22 cellular contexts compared by ENCODE assay signal in the genomic region with DNA sequence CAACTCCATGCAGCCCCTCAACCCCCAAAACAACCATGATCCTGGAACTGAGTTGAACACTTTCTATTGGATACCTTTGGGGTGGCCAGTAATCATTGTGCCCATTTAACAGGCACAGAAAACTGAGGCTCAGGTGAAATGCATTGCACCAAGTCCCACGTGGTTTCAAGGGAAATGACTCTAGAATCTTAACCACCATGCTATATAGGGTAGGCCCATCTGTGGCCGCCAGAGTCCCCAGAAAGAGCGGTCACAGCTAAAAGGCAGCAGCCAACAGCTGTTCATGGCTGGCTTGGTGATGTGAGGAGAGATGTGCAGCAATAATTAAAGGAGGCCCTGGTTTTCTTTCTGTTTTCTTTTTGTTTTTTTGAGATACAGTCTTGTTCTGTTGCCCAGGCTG. TPM values are rescaled to one million over a fixed set of nuclear protein-coding genes. Genes with fewer than 3 reads are reported as not detected.
DNase-seq lines count a peak whose midpoint lies in the region; ATAC-seq, FAIRE-seq and TF ChIP-seq lines count a peak whose summit lies in the region.
"Had no signal": no experiment of that assay in that cellular context is flagged by ENCODE, and none has a peak within 500 bp of the region (broad histone marks: within the 10 kb centered on the region; RNA-seq: fewer than 3 reads in every experiment).

No MANE protein-coding gene starts in this region.

- no peak overlapping the region for H3K14ac ChIP-seq in mesenchymal stem cell (ENCODE audit: low read length in 2 of 2)

- H2AFZ ChIP-seq in HepG2 (ENCODE audit: low read length) (no peak overlapping the region), mesenchymal stem cell (ENCODE audit: low read depth, low read length) (no peak overlapping the region)
- H2AFZ ChIP-seq: PC-9 had no signal

- in situ Hi-C loops in HepG2 (cut with HindIII; ENCODE audit: extremely low pct_ligation_motif_present, low pct_unique_long_range_greater_than_20kb): no loop called here

- H3K9ac ChIP-seq in HepG2 (ENCODE audit: insufficient read depth, low read depth, low read length) (no peak overlapping the region), mesenchymal stem cell (ENCODE audit: low read length) (no peak overlapping the region)
- H3K9ac ChIP-seq: BLaER1 treated with 17β-estradiol and CSF1 and Interleukin-3, amounts not matched to agents 10 nM and 100 nM had no signal

- H4K8ac ChIP-seq in mesenchymal stem cell (ENCODE audit: low read length): no peak overlapping the region

- intact Hi-C loops in HepG2 (cut with micrococcal nuclease; ENCODE audit: unreplicated experiment) (no loop called here), right lobe of liver (cut with DNase I) (no loop called here), vagina (cut with DNase I) (no loop called here), head of caudate nucleus (cut with DNase I) (no loop called here)

- no peak overlapping the region for H2BK15ac ChIP-seq in mesenchymal stem cell (ENCODE audit: low read depth, poor library complexity, severe bottlenecking)

- H3K27ac ChIP-seq in HepG2 (ENCODE audit: extremely low read length, insufficient read depth, low read length) (no peak overlapping the region), right lobe of liver (no peak overlapping the region), mesenchymal stem cell (ENCODE audit: low read length, poor library complexity, severe bottlenecking) (no peak overlapping the region), vagina (peak overlapping the region; percentile 94)
- H3K27ac ChIP-seq: BLaER1 treated with 17β-estradiol and CSF1 and Interleukin-3, amounts not matched to agents 10 nM and 100 nM; PC-9; SJSA1; upper lobe of left lung had no signal

- no peak overlapping the region for H4K91ac ChIP-seq in mesenchymal stem cell (ENCODE audit: low read length)

- no peak overlapping the region for H2BK12ac ChIP-seq in mesenchymal stem cell (ENCODE audit: low read length in 2 of 2)

- H2BK5ac ChIP-seq in mesenchymal stem cell (ENCODE audit: low read depth, low read length, poor library complexity, severe bottlenecking): no peak overlapping the region

- no peak overlapping the region for H3K23ac ChIP-seq in mesenchymal stem cell (ENCODE audit: low read length in 2 of 2)

- BruUV-seq in HepG2 (replicated peaks; lab: Mats Ljungman, UMichigan): no TSS peak

- no peak overlapping the region for H2BK120ac ChIP-seq in mesenchymal stem cell (ENCODE audit: low read depth, low read length)

- no peaks in the 10 kb centered on the region for H3K79me2 ChIP-seq in HepG2 (ENCODE audit: insufficient read depth, low read length)

- H3K18ac ChIP-seq in mesenchymal stem cell (ENCODE audit: low read depth in 1 of 2, low read length in 2 of 2): no peak overlapping the region

- H3K36me3 ChIP-seq in HepG2 (replicated peaks in 1 of 2; ENCODE audit: control insufficient read depth in 1 of 2, insufficient read depth in 2 of 2, low read length in 2 of 2) (no peaks in the 10 kb centered on the region), right lobe of liver (no peaks in the 10 kb centered on the region), mesenchymal stem cell (ENCODE audit: control insufficient read depth in 1 of 2, insufficient read depth in 2 of 2, low read depth in 1 of 2, low read length in 2 of 2) (no peaks in the 10 kb centered on the region), vagina (no peaks in the 10 kb centered on the region)
- H3K36me3 ChIP-seq: BLaER1 treated with 17β-estradiol and CSF1 and Interleukin-3, amounts not matched to agents 10 nM and 100 nM; gastrocnemius medialis; SJSA1; upper lobe of left lung had no signal

- H3K27me3 ChIP-seq in HepG2 (ENCODE audit: control insufficient read depth in 1 of 2, insufficient read depth in 2 of 2, low read length in 2 of 2): peaks cover 0 to 4% of the 10 kb centered on the region in 2 experiments; a peak in 1 of 5 replicates
- peaks cover 0 to 9% of the 10 kb centered on the region in 2 donors for H3K27me3 ChIP-seq in right lobe of liver
- H3K27me3 ChIP-seq in mesenchymal stem cell (ENCODE audit: control insufficient read depth in 1 of 2, insufficient read depth in 1 of 2, low read length in 2 of 2): peaks cover 0 to 10% of the 10 kb centered on the region in 2 experiments
- H3K27me3 ChIP-seq in vagina: no peaks in the 10 kb centered on the region
- H3K27me3 ChIP-seq: SJSA1 had no signal

- H3K79me1 ChIP-seq in mesenchymal stem cell (replicated peaks; ENCODE audit: low read length, poor library complexity, severe bottlenecking): peaks cover 4% of the 10 kb centered on the region

- H3K4ac ChIP-seq in mesenchymal stem cell (ENCODE audit: low read depth in 1 of 2, low read length in 2 of 2): no peak overlapping the region

- H3K4me1 ChIP-seq in HepG2 (ENCODE audit: insufficient read depth, low read length) (peaks cover 18% of the 10 kb centered on the region), right lobe of liver (no peaks in the 10 kb centered on the region), mesenchymal stem cell (ENCODE audit: control insufficient read depth, insufficient read depth, low read depth, low read length) (peaks cover 33% of the 10 kb centered on the region), vagina (peaks cover 28% of the 10 kb centered on the region)
- H3K4me1 ChIP-seq: gastrocnemius medialis had no signal

- no peak overlapping the region for H3K4me2 ChIP-seq in HepG2 (ENCODE audit: low read depth, low read length)
- no peak overlapping the region for H3K4me2 ChIP-seq in mesenchymal stem cell (ENCODE audit: low read length, poor library complexity, severe bottlenecking)
- H3K4me2 ChIP-seq: BLaER1 treated with 17β-estradiol and CSF1 and Interleukin-3, amounts not matched to agents 10 nM and 100 nM; PC-9 had no signal

- TF ChIP-seq EP300 in HepG2 (IDR thresholded peaks at IDR 0.05; ENCODE audit: low read depth in 2 of 2, low read length in 2 of 2) (no peak), HepG2 (CRISPR knock-in tag; IDR thresholded peaks at IDR 0.05; ENCODE audit: borderline replicate concordance) (no peak)

- H4K20me1 ChIP-seq in HepG2 (ENCODE audit: insufficient read depth, low read length): no peaks in the 10 kb centered on the region
- H4K20me1 ChIP-seq: BLaER1 treated with 17β-estradiol and CSF1 and Interleukin-3, amounts not matched to agents 10 nM and 100 nM had no signal

- DNase-seq in HepG2 (ENCODE audit: low spot score) (no peak), right lobe of liver (no peak), mesenchymal stem cell (no peak), vagina (ENCODE audit: extremely low spot score in 2 of 2) (no peak), head of caudate nucleus (no peak)
- DNase-seq: activated B cell treated with CpG ODN at 0.5 μM for 24 hours; activated CD8-positive, alpha-beta memory T cell treated with anti-CD3 and anti-CD28 coated beads for 24 hours; activated naive CD8-positive, alpha-beta T cell treated with anti-CD3 and anti-CD28 coated beads, Interleukin-2, amount 10 ng/mL, durations not matched to agents 7 days and 5 days; dermis blood vessel endothelial cell; gastrocnemius medialis; NCI-H1417; NCI-H748 treated with DMSO at 0.1 percent for 48 hours; PC-9; stimulated activated CD4-positive, alpha-beta T cell treated with anti-CD3 and anti-CD28 coated beads, Interleukin-15, amount 100 ng/mL, for 24 hours had no signal

- 51% methylated on average over 3 of the region's 3 CpGs for WGBS in HepG2 (ENCODE audit: low lambda C conversion rate)
- WGBS in right lobe of liver (ENCODE audit: insufficient coverage, low coverage, low lambda C conversion rate, missing lambda C conversion rate): 100% methylated on average over 2 of the region's 3 CpGs
- WGBS in mesenchymal stem cell: 93% methylated on average over 3 of the region's 3 CpGs

- no peak for FAIRE-seq in HepG2 (lab: Jason Lieb, UNC)
- FAIRE-seq: G401.6 had no signal

- H3K4me3 ChIP-seq in HepG2 (replicated peaks in 1 of 3; ENCODE audit: insufficient read depth in 1 of 3, low read depth in 2 of 3, low read length in 3 of 3) (no peak overlapping the region), right lobe of liver (no peak overlapping the region), mesenchymal stem cell (ENCODE audit: insufficient read depth in 1 of 2, low read depth in 1 of 2, low read length in 2 of 2) (no peak overlapping the region), vagina (peak overlapping the region; percentile 43 to 56)
- H3K4me3 ChIP-seq: BLaER1 treated with 17β-estradiol and CSF1 and Interleukin-3, amounts not matched to agents 10 nM and 100 nM; gastrocnemius medialis; PC-9; SJSA1 had no signal

- H3K9me3 ChIP-seq in HepG2 (ENCODE audit: low read length) (no peaks in the 10 kb centered on the region), right lobe of liver (no peaks in the 10 kb centered on the region), mesenchymal stem cell (ENCODE audit: control insufficient read depth, low read length) (no peaks in the 10 kb centered on the region), vagina (no peaks in the 10 kb centered on the region)
- H3K9me3 ChIP-seq: BLaER1 treated with 17β-estradiol and CSF1 and Interleukin-3, amounts not matched to agents 10 nM and 100 nM; gastrocnemius medialis; SJSA1; upper lobe of left lung had no signal

- no peak for TF ChIP-seq RAD21 in HepG2 (CRISPR knock-in tag; IDR thresholded peaks at IDR 0.05)

- TF ChIP-seq CTCF in HepG2 (CRISPR knock-in tag; IDR thresholded peaks at IDR 0.05): no peak
- TF ChIP-seq CTCF in right lobe of liver (IDR thresholded peaks at IDR 0.05): no peak
- TF ChIP-seq CTCF in vagina (IDR thresholded peaks at IDR 0.05): no peak

- CTCF ChIA-PET in HepG2 (lab: Yijun Ruan, JAX; ENCODE audit: low intra/inter-chr PET ratio, low total read pairs): no interaction called here

- TF ChIP-seq POLR2A in HepG2 (IDR thresholded peaks at IDR 0.05; ENCODE audit: insufficient read depth in 1 of 2, low read depth in 2 of 2, low read length in 2 of 2) (no peak), right lobe of liver (IDR thresholded peaks at IDR 0.05) (no peak), vagina (IDR thresholded peaks at IDR 0.05) (no peak)

- ATAC-seq in HepG2 (no peak), right lobe of liver (no peak), SK-N-SH treated with all-trans-retinoic acid at 6 μM for 48 hours (no peak)
- ATAC-seq: gastrocnemius medialis; stimulated activated effector memory CD8-positive, alpha-beta T cell treated with anti-CD3 and anti-CD28 coated beads, Interleukin-12 subunit alpha, Interleukin-12 subunit beta, amount 100 ng/mL, for 72 hours had no signal

- peak overlapping the region; percentile 9 for H2AK5ac ChIP-seq in mesenchymal stem cell (ENCODE audit: low read length, severe bottlenecking)

- POLR2A ChIA-PET in HepG2 (lab: Yijun Ruan, JAX): no interaction called here

RNA-seq across cellular contexts. Expression of gene CNN1, which starts 2.6 kb away (rescaled TPM):
- total RNA-seq in HepG2 (2016; rRNA removed; fragmentation: Illumina TruSeq; extraction: Trizol) (0.55 and 1.1 TPM in 2 replicates), right lobe of liver (1 to 10 TPM in 4 of 6 experiments, under 1 TPM in 2; 0.71 to 8.5 (median 1.0) TPM), vagina (276 TPM)
- 1.2 and 1.6 TPM in 2 replicates for total RNA-seq in HepG2 (2016; cell fraction: cytosol; rRNA removed; fragmentation: Illumina TruSeq; extraction: Trizol; ENCODE audit: low read depth)
- 0.58 and 0.74 TPM in 2 replicates for total RNA-seq in HepG2 (2016; cell fraction: insoluble cytoplasmic fraction; rRNA removed; fragmentation: Illumina TruSeq; extraction: Trizol)
- total RNA-seq in HepG2 (2016; cell fraction: membrane; rRNA removed; fragmentation: Illumina TruSeq; extraction: Trizol): 0.99 and 1.0 TPM in 2 replicates
- total RNA-seq in HepG2 (2016; cell fraction: nucleus; rRNA removed; fragmentation: Illumina TruSeq; extraction: Trizol): 0.43 TPM in 1 of 2 replicates, not detected in the other
- polyA plus RNA-seq in HepG2 (2011; rRNA removed): 0.39 and 0.70 TPM in 2 replicates
- 0.28 and 0.50 TPM in 2 replicates for polyA plus RNA-seq in HepG2 (2011; cell fraction: cytosol; rRNA removed)
- 0.33 and 0.40 TPM in 2 replicates for polyA plus RNA-seq in HepG2 (2011; cell fraction: nucleus; rRNA removed)
- 0.40 and 0.45 TPM in 2 replicates for polyA plus RNA-seq in HepG2 (2012)
- polyA plus RNA-seq in HepG2 (2016; cell fraction: cytosol; fragmentation: Illumina TruSeq; extraction: Trizol; ENCODE audit: low read depth): 1.5 TPM in 2 replicates
- polyA plus RNA-seq in HepG2 (2016; cell fraction: insoluble cytoplasmic fraction; fragmentation: Illumina TruSeq; extraction: Trizol; ENCODE audit: low read depth): 1.2 TPM in 2 replicates
- polyA plus RNA-seq in HepG2 (2016; cell fraction: membrane; fragmentation: Illumina TruSeq; extraction: Trizol; ENCODE audit: low read depth): 1.2 and 1.4 TPM in 2 replicates
- 0.37 and 0.87 TPM in 2 replicates for polyA plus RNA-seq in HepG2 (2016; cell fraction: nucleus; fragmentation: Illumina TruSeq; extraction: Trizol; ENCODE audit: insufficient read depth, low read depth)
- 1.6 TPM in 1 of 2 replicates, not detected in the other for polyA minus RNA-seq in HepG2 (2011; rRNA and poly(A)+ RNA removed; ENCODE audit: low replicate concordance)
- polyA minus RNA-seq in HepG2 (2011; cell fraction: cytosol; rRNA and poly(A)+ RNA removed): not detected in 2 replicates
- polyA minus RNA-seq in HepG2 (2011; cell fraction: nucleus; rRNA and poly(A)+ RNA removed): not detected in 2 replicates
- 25.1 TPM for polyA plus RNA-seq in mesenchymal stem cell (2013, experiment 1 of 2)
- 26.5 TPM for polyA plus RNA-seq in mesenchymal stem cell (2013, experiment 2 of 2)
- total RNA-seq: activated B cell treated with CpG ODN at 0.5 μM for 24 hours; activated naive CD8-positive, alpha-beta T cell treated with anti-CD3 and anti-CD28 coated beads, Interleukin-2, amount 10 ng/mL, durations not matched to agents 7 days and 5 days; activated T-helper 1 cell treated with anti-CD3 and anti-CD28 coated beads, Interleukin-12 subunit alpha, Interleukin-12 subunit beta, Interleukin-2, Interleukin-4 antibody, amounts not matched to agents 30 ng/mL and 10 ng/mL and 1 ng/mL, durations not matched to agents 14 hours and 24 hours and 36 hours had no signal

RNA-seq across cellular contexts. Expression of gene ECSIT, which starts 12.3 kb away (rescaled TPM):
- 32.2 and 36.4 TPM in 2 replicates for total RNA-seq in HepG2 (2016; rRNA removed; fragmentation: Illumina TruSeq; extraction: Trizol)
- total RNA-seq in HepG2 (2016; cell fraction: cytosol; rRNA removed; fragmentation: Illumina TruSeq; extraction: Trizol; ENCODE audit: low read depth): 34.9 and 42.8 TPM in 2 replicates
- 29.2 and 39.1 TPM in 2 replicates for total RNA-seq in HepG2 (2016; cell fraction: insoluble cytoplasmic fraction; rRNA removed; fragmentation: Illumina TruSeq; extraction: Trizol)
- 47.6 and 47.9 TPM in 2 replicates for total RNA-seq in HepG2 (2016; cell fraction: membrane; rRNA removed; fragmentation: Illumina TruSeq; extraction: Trizol)
- total RNA-seq in HepG2 (2016; cell fraction: nucleus; rRNA removed; fragmentation: Illumina TruSeq; extraction: Trizol): 18.6 and 23.5 TPM in 2 replicates
- 55.4 and 62.3 TPM in 2 replicates for polyA plus RNA-seq in HepG2 (2011; rRNA removed)
- polyA plus RNA-seq in HepG2 (2011; cell fraction: cytosol; rRNA removed): 50.1 and 76.7 TPM in 2 replicates
- polyA plus RNA-seq in HepG2 (2011; cell fraction: nucleus; rRNA removed): 54.8 and 72.2 TPM in 2 replicates
- 23.3 and 36.3 TPM in 2 replicates for polyA plus RNA-seq in HepG2 (2012)
- 31.3 and 34.7 TPM in 2 replicates for polyA plus RNA-seq in HepG2 (2016; cell fraction: cytosol; fragmentation: Illumina TruSeq; extraction: Trizol; ENCODE audit: low read depth)
- 32.2 and 38.2 TPM in 2 replicates for polyA plus RNA-seq in HepG2 (2016; cell fraction: insoluble cytoplasmic fraction; fragmentation: Illumina TruSeq; extraction: Trizol; ENCODE audit: low read depth)
- 46.4 and 49.9 TPM in 2 replicates for polyA plus RNA-seq in HepG2 (2016; cell fraction: membrane; fragmentation: Illumina TruSeq; extraction: Trizol; ENCODE audit: low read depth)
- 50.2 and 54.3 TPM in 2 replicates for polyA plus RNA-seq in HepG2 (2016; cell fraction: nucleus; fragmentation: Illumina TruSeq; extraction: Trizol; ENCODE audit: insufficient read depth, low read depth)
- 105 and 125 TPM in 2 replicates for polyA minus RNA-seq in HepG2 (2011; rRNA and poly(A)+ RNA removed; ENCODE audit: low replicate concordance)
- polyA minus RNA-seq in HepG2 (2011; cell fraction: cytosol; rRNA and poly(A)+ RNA removed): 32.7 and 34.2 TPM in 2 replicates
- polyA minus RNA-seq in HepG2 (2011; cell fraction: nucleus; rRNA and poly(A)+ RNA removed): 9.3 and 10.2 TPM in 2 replicates
- 10 to 100 TPM; 25.0 to 45.5 (median 37.7) TPM for total RNA-seq in right lobe of liver
- polyA plus RNA-seq in mesenchymal stem cell (2013, experiment 1 of 2): 18.8 TPM
- polyA plus RNA-seq in mesenchymal stem cell (2013, experiment 2 of 2): 18.9 TPM
- total RNA-seq in vagina: 49.6 TPM

RNA-seq across cellular contexts. Expression of gene ELOF1, which starts 17.8 kb away (rescaled TPM):
- total RNA-seq in HepG2 (2016; rRNA removed; fragmentation: Illumina TruSeq; extraction: Trizol) (43.2 and 47.2 TPM in 2 replicates), right lobe of liver (10 to 100 TPM; 21.9 to 33.5 (median 24.9) TPM), vagina (28.0 TPM)
- 22.1 and 24.0 TPM in 2 replicates for total RNA-seq in HepG2 (2016; cell fraction: cytosol; rRNA removed; fragmentation: Illumina TruSeq; extraction: Trizol; ENCODE audit: low read depth)
- total RNA-seq in HepG2 (2016; cell fraction: insoluble cytoplasmic fraction; rRNA removed; fragmentation: Illumina TruSeq; extraction: Trizol): 43.9 and 45.2 TPM in 2 replicates
- total RNA-seq in HepG2 (2016; cell fraction: membrane; rRNA removed; fragmentation: Illumina TruSeq; extraction: Trizol): 43.6 and 46.0 TPM in 2 replicates
- 13.8 and 15.5 TPM in 2 replicates for total RNA-seq in HepG2 (2016; cell fraction: nucleus; rRNA removed; fragmentation: Illumina TruSeq; extraction: Trizol)
- 14.5 TPM in 2 replicates for polyA plus RNA-seq in HepG2 (2011; rRNA removed)
- 18.3 and 25.5 TPM in 2 replicates for polyA plus RNA-seq in HepG2 (2011; cell fraction: cytosol; rRNA removed)
- 37.4 and 37.6 TPM in 2 replicates for polyA plus RNA-seq in HepG2 (2011; cell fraction: nucleus; rRNA removed)
- 24.5 and 41.2 TPM in 2 replicates for polyA plus RNA-seq in HepG2 (2012)
- 29.9 and 33.8 TPM in 2 replicates for polyA plus RNA-seq in HepG2 (2016; cell fraction: cytosol; fragmentation: Illumina TruSeq; extraction: Trizol; ENCODE audit: low read depth)
- 75.7 and 79.7 TPM in 2 replicates for polyA plus RNA-seq in HepG2 (2016; cell fraction: insoluble cytoplasmic fraction; fragmentation: Illumina TruSeq; extraction: Trizol; ENCODE audit: low read depth)
- polyA plus RNA-seq in HepG2 (2016; cell fraction: membrane; fragmentation: Illumina TruSeq; extraction: Trizol; ENCODE audit: low read depth): 64.0 and 65.9 TPM in 2 replicates
- 40.0 and 46.3 TPM in 2 replicates for polyA plus RNA-seq in HepG2 (2016; cell fraction: nucleus; fragmentation: Illumina TruSeq; extraction: Trizol; ENCODE audit: insufficient read depth, low read depth)
- 15.4 and 55.8 TPM in 2 replicates for polyA minus RNA-seq in HepG2 (2011; rRNA and poly(A)+ RNA removed; ENCODE audit: low replicate concordance)
- polyA minus RNA-seq in HepG2 (2011; cell fraction: cytosol; rRNA and poly(A)+ RNA removed): 7.6 and 7.7 TPM in 2 replicates
- polyA minus RNA-seq in HepG2 (2011; cell fraction: nucleus; rRNA and poly(A)+ RNA removed): 9.4 and 10.4 TPM in 2 replicates
- 70.5 TPM for polyA plus RNA-seq in mesenchymal stem cell (2013, experiment 1 of 2)
- polyA plus RNA-seq in mesenchymal stem cell (2013, experiment 2 of 2): 70.0 TPM

RNA-seq across cellular contexts. Expression of gene ZNF653, which starts 35.6 kb away (rescaled TPM):
- 1.2 and 4.7 TPM in 2 replicates for total RNA-seq in HepG2 (2016; rRNA removed; fragmentation: Illumina TruSeq; extraction: Trizol)
- 1.0 and 1.5 TPM in 2 replicates for total RNA-seq in HepG2 (2016; cell fraction: cytosol; rRNA removed; fragmentation: Illumina TruSeq; extraction: Trizol; ENCODE audit: low read depth)
- total RNA-seq in HepG2 (2016; cell fraction: insoluble cytoplasmic fraction; rRNA removed; fragmentation: Illumina TruSeq; extraction: Trizol): 1.2 and 3.2 TPM in 2 replicates
- 1.8 and 2.2 TPM in 2 replicates for total RNA-seq in HepG2 (2016; cell fraction: membrane; rRNA removed; fragmentation: Illumina TruSeq; extraction: Trizol)
- 2.9 and 3.8 TPM in 2 replicates for total RNA-seq in HepG2 (2016; cell fraction: nucleus; rRNA removed; fragmentation: Illumina TruSeq; extraction: Trizol)
- polyA plus RNA-seq in HepG2 (2011; rRNA removed): 6.6 and 7.1 TPM in 2 replicates
- 7.1 and 10.4 TPM in 2 replicates for polyA plus RNA-seq in HepG2 (2011; cell fraction: cytosol; rRNA removed)
- 18.3 and 30.3 TPM in 2 replicates for polyA plus RNA-seq in HepG2 (2011; cell fraction: nucleus; rRNA removed)
- 3.6 and 4.5 TPM in 2 replicates for polyA plus RNA-seq in HepG2 (2012)
- 0.57 and 1.6 TPM in 2 replicates for polyA plus RNA-seq in HepG2 (2016; cell fraction: cytosol; fragmentation: Illumina TruSeq; extraction: Trizol; ENCODE audit: low read depth)
- 1.9 and 2.7 TPM in 2 replicates for polyA plus RNA-seq in HepG2 (2016; cell fraction: insoluble cytoplasmic fraction; fragmentation: Illumina TruSeq; extraction: Trizol; ENCODE audit: low read depth)
- 1.3 and 1.8 TPM in 2 replicates for polyA plus RNA-seq in HepG2 (2016; cell fraction: membrane; fragmentation: Illumina TruSeq; extraction: Trizol; ENCODE audit: low read depth)
- polyA plus RNA-seq in HepG2 (2016; cell fraction: nucleus; fragmentation: Illumina TruSeq; extraction: Trizol; ENCODE audit: insufficient read depth, low read depth): 5.8 and 5.9 TPM in 2 replicates
- 5.9 and 8.5 TPM in 2 replicates for polyA minus RNA-seq in HepG2 (2011; rRNA and poly(A)+ RNA removed; ENCODE audit: low replicate concordance)
- polyA minus RNA-seq in HepG2 (2011; cell fraction: cytosol; rRNA and poly(A)+ RNA removed): 2.1 and 3.0 TPM in 2 replicates
- 11.2 and 12.4 TPM in 2 replicates for polyA minus RNA-seq in HepG2 (2011; cell fraction: nucleus; rRNA and poly(A)+ RNA removed)
- 1 to 10 TPM; 2.7 to 7.0 (median 3.9) TPM for total RNA-seq in right lobe of liver
- 5.0 TPM for polyA plus RNA-seq in mesenchymal stem cell (2013, experiment 1 of 2)
- 4.1 TPM for polyA plus RNA-seq in mesenchymal stem cell (2013, experiment 2 of 2)
- total RNA-seq in vagina: 12.5 TPM

RNA-seq across cellular contexts. Expression of gene ACP5, which starts 36.2 kb away (rescaled TPM):
- 0.94 and 1.3 TPM in 2 replicates for total RNA-seq in HepG2 (2016; rRNA removed; fragmentation: Illumina TruSeq; extraction: Trizol)
- 0.26 and 0.30 TPM in 2 replicates for total RNA-seq in HepG2 (2016; cell fraction: cytosol; rRNA removed; fragmentation: Illumina TruSeq; extraction: Trizol; ENCODE audit: low read depth)
- 0.77 and 1.9 TPM in 2 replicates for total RNA-seq in HepG2 (2016; cell fraction: insoluble cytoplasmic fraction; rRNA removed; fragmentation: Illumina TruSeq; extraction: Trizol)
- 0.52 and 0.71 TPM in 2 replicates for total RNA-seq in HepG2 (2016; cell fraction: membrane; rRNA removed; fragmentation: Illumina TruSeq; extraction: Trizol)
- total RNA-seq in HepG2 (2016; cell fraction: nucleus; rRNA removed; fragmentation: Illumina TruSeq; extraction: Trizol): 1.2 and 1.8 TPM in 2 replicates
- 5.1 and 6.7 TPM in 2 replicates for polyA plus RNA-seq in HepG2 (2011; rRNA removed)
- 4.6 and 8.5 TPM in 2 replicates for polyA plus RNA-seq in HepG2 (2011; cell fraction: cytosol; rRNA removed)
- polyA plus RNA-seq in HepG2 (2011; cell fraction: nucleus; rRNA removed): 2.8 and 3.6 TPM in 2 replicates
- polyA plus RNA-seq in HepG2 (2012): 0.67 and 1.0 TPM in 2 replicates
- 0.28 and 0.40 TPM in 2 replicates for polyA plus RNA-seq in HepG2 (2016; cell fraction: cytosol; fragmentation: Illumina TruSeq; extraction: Trizol; ENCODE audit: low read depth)
- 0.80 and 0.88 TPM in 2 replicates for polyA plus RNA-seq in HepG2 (2016; cell fraction: insoluble cytoplasmic fraction; fragmentation: Illumina TruSeq; extraction: Trizol; ENCODE audit: low read depth)
- 0.98 and 1.1 TPM in 2 replicates for polyA plus RNA-seq in HepG2 (2016; cell fraction: membrane; fragmentation: Illumina TruSeq; extraction: Trizol; ENCODE audit: low read depth)
- 2.2 and 5.0 TPM in 2 replicates for polyA plus RNA-seq in HepG2 (2016; cell fraction: nucleus; fragmentation: Illumina TruSeq; extraction: Trizol; ENCODE audit: insufficient read depth, low read depth)
- 6.2 TPM in 1 of 2 replicates, not detected in the other for polyA minus RNA-seq in HepG2 (2011; rRNA and poly(A)+ RNA removed; ENCODE audit: low replicate concordance)
- polyA minus RNA-seq in HepG2 (2011; cell fraction: cytosol; rRNA and poly(A)+ RNA removed): 2.7 and 3.1 TPM in 2 replicates
- 0.37 and 0.90 TPM in 2 replicates for polyA minus RNA-seq in HepG2 (2011; cell fraction: nucleus; rRNA and poly(A)+ RNA removed)
- total RNA-seq in right lobe of liver: 10 to 100 TPM; 10.4 to 28.5 (median 21.5) TPM
- polyA plus RNA-seq in mesenchymal stem cell (2013, experiment 1 of 2): 13.7 TPM
- 13.5 TPM for polyA plus RNA-seq in mesenchymal stem cell (2013, experiment 2 of 2)
- total RNA-seq in vagina: 6.1 TPM
- total RNA-seq: A673, SJSA1 had no signal

Comparison
In these comparisons a context has a peak if more than half of its experiments do, and no peak if none do; other contexts are left out.
1. H3K4me3 ChIP-seq: peak in vagina (2 of 2); none in HepG2 (0 of 3), right lobe of liver (0 of 3) and mesenchymal stem cell (0 of 2).
2. RNA of gene CNN1, which starts 2.6 kb away (total RNA-seq): 276 TPM in vagina (single experiment); 0.43 to 1.6 TPM in HepG2 and 0.71 to 8.5 TPM in right lobe of liver; every median in the first group is over 10 times any median in the second.